In genomic region chr16:797120-797420, GRCh38 we compare ENCODE assay signal across 22 cellular contexts. TPM values are rescaled to one million over a fixed set of nuclear protein-coding genes. Genes with fewer than 3 reads are reported as not detected.
DNase-seq lines count a peak whose midpoint lies in the region; ATAC-seq and TF ChIP-seq lines count a peak whose summit lies in the region.
"Had no signal": no experiment of that assay in that cellular context is flagged by ENCODE, and none has a peak within 500 bp of the region (broad histone marks: within the 10 kb centered on the region; RNA-seq: fewer than 3 reads in every experiment).

No MANE protein-coding gene starts in this region.

- intact Hi-C loops in HCT116 (cut with micrococcal nuclease) (no loop called here), lower leg skin (cut with DNase I; ENCODE audit: low total_unique reads) (no loop called here)
- intact Hi-C loops in naive thymus-derived CD4-positive, alpha-beta T cell (cut with micrococcal nuclease): no loop called here

- no peak overlapping the region for H3K9ac ChIP-seq in HCT116 (ENCODE audit: low read length)

- H3K27me3 Mint-ChIP-seq in activated CD4-positive, alpha-beta memory T cell treated with anti-CD3 and anti-CD28 coated beads, Interleukin-2, amount 10 ng/mL, durations not matched to agents 7 days and 5 days: peaks cover 5% of the 10 kb centered on the region
- H3K27me3 Mint-ChIP-seq in naive thymus-derived CD4-positive, alpha-beta T cell: peaks cover 0 to 8% (median 2%) of the 10 kb centered on the region in 5 donors
- peaks cover 43% of the 10 kb centered on the region for H3K27me3 Mint-ChIP-seq in mesothelial cell of epicardium (ENCODE audit: low read depth)
- H3K27me3 Mint-ChIP-seq: activated naive CD8-positive, alpha-beta T cell had no signal

- peaks cover 1% of the 10 kb centered on the region for H3K4me1 Mint-ChIP-seq in activated CD4-positive, alpha-beta memory T cell treated with anti-CD3 and anti-CD28 coated beads, Interleukin-2, amount 10 ng/mL, durations not matched to agents 7 days and 5 days
- peaks cover 0 to 3% (median 0%) of the 10 kb centered on the region in 7 donors for H3K4me1 Mint-ChIP-seq in naive thymus-derived CD4-positive, alpha-beta T cell
- no peaks in the 10 kb centered on the region for H3K4me1 Mint-ChIP-seq in mesothelial cell of epicardium
- H3K4me1 Mint-ChIP-seq: naive B cell had no signal

- no peak for TF ChIP-seq POLR2A in HCT116 (IDR thresholded peaks at IDR 0.05; ENCODE audit: borderline replicate concordance, extremely low read depth, insufficient read depth, insufficient read length)
- no peak for TF ChIP-seq POLR2A in lower leg skin (IDR thresholded peaks at IDR 0.05)

- TF ChIP-seq RAD21 in HCT116 (IDR thresholded peaks at IDR 0.05; ENCODE audit: low read depth): no peak

- no peaks in the 10 kb centered on the region for H3K9me3 Mint-ChIP-seq in activated CD4-positive, alpha-beta memory T cell treated with anti-CD3 and anti-CD28 coated beads, Interleukin-2, amount 10 ng/mL, durations not matched to agents 7 days and 5 days
- H3K9me3 Mint-ChIP-seq in naive thymus-derived CD4-positive, alpha-beta T cell: peaks cover 0 to 2% (median 0%) of the 10 kb centered on the region in 11 donors
- no peaks in the 10 kb centered on the region for H3K9me3 Mint-ChIP-seq in mesothelial cell of epicardium

- no peaks in the 10 kb centered on the region for H4K20me1 ChIP-seq in HCT116 (ENCODE audit: insufficient read depth)

- CTCF ChIA-PET in HCT116 (lab: Charles Lee): no interaction called here
- CTCF ChIA-PET in activated CD4-positive, alpha-beta memory T cell treated with anti-CD3 and anti-CD28 coated beads, Interleukin-2, amount 10 ng/mL, durations not matched to agents 7 days and 5 days (lab: Charles Lee): no interaction called here
- CTCF ChIA-PET in naive thymus-derived CD4-positive, alpha-beta T cell (lab: Charles Lee): no interaction called here

- H3K36me3 Mint-ChIP-seq in activated CD4-positive, alpha-beta memory T cell treated with anti-CD3 and anti-CD28 coated beads, Interleukin-2, amount 10 ng/mL, durations not matched to agents 7 days and 5 days (ENCODE audit: low read depth): peaks cover 2% of the 10 kb centered on the region
- peaks cover 0 to 6% (median 0%) of the 10 kb centered on the region in 5 donors for H3K36me3 Mint-ChIP-seq in naive thymus-derived CD4-positive, alpha-beta T cell
- peaks cover 12% of the 10 kb centered on the region for H3K36me3 Mint-ChIP-seq in mesothelial cell of epicardium
- H3K36me3 Mint-ChIP-seq: activated naive CD8-positive, alpha-beta T cell had no signal

- H3K27ac ChIP-seq in HCT116 (ENCODE audit: low read depth, low read length): no peak overlapping the region; the same call in 1 of the 2 replicates
- no peak overlapping the region for H3K27ac ChIP-seq in naive thymus-derived CD4-positive, alpha-beta T cell (ENCODE audit: low read depth, low read length)
- H3K27ac ChIP-seq: left ventricle myocardium inferior, thoracic aorta had no signal

- H3K4me1 ChIP-seq in HCT116 (ENCODE audit: control insufficient read depth in 1 of 2, insufficient read depth in 2 of 2, low read length in 2 of 2): peaks cover 17 to 52% of the 10 kb centered on the region in 2 experiments
- no peaks in the 10 kb centered on the region for H3K4me1 ChIP-seq in naive thymus-derived CD4-positive, alpha-beta T cell (ENCODE audit: control insufficient read depth in 2 of 2, insufficient read depth in 2 of 2, low read length in 2 of 2)
- H3K4me1 ChIP-seq: left ventricle myocardium inferior had no signal

- no peak for TF ChIP-seq CTCF in HCT116 (IDR thresholded peaks at IDR 0.05 in 2 of 3, conservative IDR thresholded peaks at IDR 0.05 in 1 of 3; ENCODE audit: borderline replicate concordance in 1 of 3, insufficient read depth in 1 of 3, low read depth in 2 of 3, low read length in 2 of 3)
- TF ChIP-seq CTCF in lower leg skin (IDR thresholded peaks at IDR 0.05): no peak
- TF ChIP-seq CTCF in mesothelial cell of epicardium (IDR thresholded peaks at IDR 0.05; ENCODE audit: unreplicated experiment): no peak

- 95 to 100% methylated on average over 2 of the region's 2 CpGs for WGBS in lower leg skin, 2 donors

- BruUV-seq in HCT116 (replicated peaks; lab: Mats Ljungman, UMichigan): no TSS peak

- peak overlapping the region; percentile 68; the same call in 1 of the 2 replicates for H3K4me2 ChIP-seq in HCT116 (ENCODE audit: low read length)

- no peaks in the 10 kb centered on the region for H3K27me3 ChIP-seq in HCT116 (ENCODE audit: insufficient read depth, low read length)
- H3K27me3 ChIP-seq in naive thymus-derived CD4-positive, alpha-beta T cell (ENCODE audit: control insufficient read depth in 2 of 2, insufficient read depth in 2 of 2, low read length in 2 of 2): no peaks in the 10 kb centered on the region

- no peaks in the 10 kb centered on the region for H3K9me3 ChIP-seq in HCT116 (ENCODE audit: control insufficient read depth in 1 of 2, insufficient read depth in 1 of 2, low read depth in 1 of 2, low read length in 2 of 2)
- H3K9me3 ChIP-seq in naive thymus-derived CD4-positive, alpha-beta T cell (ENCODE audit: control insufficient read depth in 2 of 3, low read length in 3 of 3): no peaks in the 10 kb centered on the region
- H3K9me3 ChIP-seq: left ventricle myocardium inferior, thoracic aorta had no signal

- peak; percentile 64 for ATAC-seq in HCT116
- peak; percentile 28 for ATAC-seq in naive thymus-derived CD4-positive, alpha-beta T cell
- ATAC-seq in GM21390 (IDR thresholded peaks at IDR 0.05; ENCODE audit: unreplicated experiment): no peak

- H3K27ac Mint-ChIP-seq in activated CD4-positive, alpha-beta memory T cell treated with anti-CD3 and anti-CD28 coated beads, Interleukin-2, amount 10 ng/mL, durations not matched to agents 7 days and 5 days: no peak overlapping the region
- H3K27ac Mint-ChIP-seq in naive thymus-derived CD4-positive, alpha-beta T cell: no peak overlapping the region
- H3K27ac Mint-ChIP-seq in mesothelial cell of epicardium: no peak overlapping the region
- H3K27ac Mint-ChIP-seq: activated naive CD8-positive, alpha-beta T cell; naive B cell; progenitor cell of endocrine pancreas had no signal

- RAD21 ChIA-PET in HCT116 (lab: Charles Lee; ENCODE audit: low non-redundant PET in 1 of 2, low total read pairs in 2 of 2, uncharacterized antibody in 2 of 2, unreplicated experiment in 2 of 2): no interaction called here

- H3K4me3 Mint-ChIP-seq in activated CD4-positive, alpha-beta memory T cell treated with anti-CD3 and anti-CD28 coated beads, Interleukin-2, amount 10 ng/mL, durations not matched to agents 7 days and 5 days: no peak overlapping the region
- no peak overlapping the region for H3K4me3 Mint-ChIP-seq in naive thymus-derived CD4-positive, alpha-beta T cell
- H3K4me3 Mint-ChIP-seq in mesothelial cell of epicardium: no peak overlapping the region
- H3K4me3 Mint-ChIP-seq: activated naive CD8-positive, alpha-beta T cell; naive B cell had no signal

- POLR2A ChIA-PET in HCT116 (lab: Charles Lee): no interaction called here
- POLR2A ChIA-PET in activated CD4-positive, alpha-beta memory T cell treated with anti-CD3 and anti-CD28 coated beads, Interleukin-2, amount 10 ng/mL, durations not matched to agents 7 days and 5 days (lab: Charles Lee): no interaction called here
- POLR2A ChIA-PET in naive thymus-derived CD4-positive, alpha-beta T cell (lab: Charles Lee): no interaction called here

- H3K36me3 ChIP-seq in HCT116 (ENCODE audit: control insufficient read depth in 1 of 2, insufficient read depth in 2 of 2, low read length in 2 of 2): no peaks in the 10 kb centered on the region; a peak in 1 of 4 replicates
- H3K36me3 ChIP-seq in naive thymus-derived CD4-positive, alpha-beta T cell (ENCODE audit: control insufficient read depth in 2 of 3, insufficient read depth in 3 of 3, low read length in 3 of 3): peaks cover 0 to 6% (median 0%) of the 10 kb centered on the region in 3 experiments
- H3K36me3 ChIP-seq: left ventricle myocardium inferior, thoracic aorta had no signal

- H3K4me3 ChIP-seq in HCT116 (replicated peaks in 1 of 2; ENCODE audit: low read depth in 1 of 2, low read length in 2 of 2): no peak overlapping the region
- no peak overlapping the region for H3K4me3 ChIP-seq in naive thymus-derived CD4-positive, alpha-beta T cell (ENCODE audit: low read length)
- no peak overlapping the region for H3K4me3 ChIP-seq in lower leg skin (ENCODE audit: low read depth, poor library complexity, severe bottlenecking)
- H3K4me3 ChIP-seq: left ventricle myocardium inferior, thoracic aorta had no signal

- H3K9me2 ChIP-seq in HCT116 (ENCODE audit: insufficient read depth): no peaks in the 10 kb centered on the region

- 0 out of 2 replicates have a peak, but pooled peaks cover 2% of the 10 kb centered on the region for H3K79me2 ChIP-seq in HCT116 (ENCODE audit: insufficient read depth, low read length)

- peak; percentile 70 for DNase-seq in activated CD8-positive, alpha-beta memory T cell treated with anti-CD3 and anti-CD28 coated beads for 24 hours
- DNase-seq in activated CD8-positive, alpha-beta memory T cell treated with anti-CD3 and anti-CD28 coated beads, Interleukin-2, amount 50 U/mL, for 48 hours: no peak
- DNase-seq in HCT116 (ENCODE audit: low read depth, low spot score) (no peak), lower leg skin (ENCODE audit: low spot score in 2 of 2) (no peak), mesothelial cell of epicardium (ENCODE audit: low spot score in 2 of 2, unreplicated experiment in 2 of 2) (no peak)
- DNase-seq in activated CD4-positive, alpha-beta memory T cell treated with anti-CD3 and anti-CD28 coated beads, Interleukin-2, amount 10 ng/mL, durations not matched to agents 7 days and 5 days: peak; percentile 33
- DNase-seq in naive thymus-derived CD4-positive, alpha-beta T cell: no peak
- DNase-seq: hippocampal formation; left ventricle myocardium inferior; naive B cell; NCI-H2081; RPMI8226; stimulated activated CD4-positive, alpha-beta T cell treated with anti-CD3 and anti-CD28 coated beads, Interleukin-12 subunit alpha, Interleukin-12 subunit beta, amount 100 ng/mL, for 4 hours; T-helper 2 cell had no signal

- H2AFZ ChIP-seq in HCT116 (ENCODE audit: low read depth, low read length, poor library complexity, severe bottlenecking): no peak overlapping the region

RNA-seq across cellular contexts. Expression of gene GNG13, which starts 3.5 kb away (rescaled TPM):
- total RNA-seq in HCT116 (2021; ENCODE audit: unreplicated experiment) (not detected), lower leg skin (not detected), mesothelial cell of epicardium (not detected in 3 replicates)
- 0.85 and 1.7 TPM in 2 replicates for polyA plus RNA-seq in HCT116 (2012)
- not detected for total RNA-seq in activated CD4-positive, alpha-beta memory T cell treated with anti-CD3 and anti-CD28 coated beads, Interleukin-2, amount 10 ng/mL, durations not matched to agents 7 days and 5 days
- total RNA-seq in naive thymus-derived CD4-positive, alpha-beta T cell: not detected
- polyA plus RNA-seq in naive thymus-derived CD4-positive, alpha-beta T cell: not detected
- total RNA-seq: activated CD8-positive, alpha-beta memory T cell treated with anti-CD3 and anti-CD28 coated beads for 36 hours; bronchial epithelial cell; HT1080; left ventricle myocardium inferior; M059J; progenitor cell of endocrine pancreas; thoracic aorta had no signal

RNA-seq across cellular contexts. Expression of gene CHTF18, which starts 8.7 kb away (rescaled TPM):
- total RNA-seq in HCT116 (2021; ENCODE audit: unreplicated experiment) (145 TPM), lower leg skin (10 to 100 TPM in 3 of 4 donors, 1 to 10 TPM in 1; 4.6 to 23.4 (median 12.2) TPM), mesothelial cell of epicardium (85.6 to 89.2 TPM (median 87.5 TPM) in 3 replicates)
- polyA plus RNA-seq in HCT116 (2012): 83.7 and 86.5 TPM in 2 replicates
- total RNA-seq in activated CD4-positive, alpha-beta memory T cell treated with anti-CD3 and anti-CD28 coated beads, Interleukin-2, amount 10 ng/mL, durations not matched to agents 7 days and 5 days: 10 to 100 TPM; 77.6 to 80.0 TPM
- total RNA-seq in naive thymus-derived CD4-positive, alpha-beta T cell: 10 to 100 TPM; 32.0 to 74.8 (median 51.7) TPM
- polyA plus RNA-seq in naive thymus-derived CD4-positive, alpha-beta T cell: 1 to 10 TPM; 4.5 to 8.2 TPM

RNA-seq across cellular contexts. Expression of gene RPUSD1, which starts 8.9 kb away (rescaled TPM):
- total RNA-seq in HCT116 (2021; ENCODE audit: unreplicated experiment) (59.9 TPM), lower leg skin (10 to 100 TPM; 20.2 to 27.9 (median 25.5) TPM), mesothelial cell of epicardium (21.5 to 23.0 TPM (median 21.9 TPM) in 3 replicates)
- polyA plus RNA-seq in HCT116 (2012): 40.7 and 45.9 TPM in 2 replicates
- total RNA-seq in activated CD4-positive, alpha-beta memory T cell treated with anti-CD3 and anti-CD28 coated beads, Interleukin-2, amount 10 ng/mL, durations not matched to agents 7 days and 5 days: 10 to 100 TPM; 22.2 to 22.3 TPM
- 10 to 100 TPM; 16.3 to 34.3 (median 30.3) TPM for total RNA-seq in naive thymus-derived CD4-positive, alpha-beta T cell
- polyA plus RNA-seq in naive thymus-derived CD4-positive, alpha-beta T cell: 10 to 100 TPM; 21.2 to 42.9 TPM

RNA-seq across cellular contexts. Expression of gene MSLN, which starts 36.5 kb away (rescaled TPM):
- total RNA-seq in HCT116 (2021; ENCODE audit: unreplicated experiment): 40.9 TPM
- polyA plus RNA-seq in HCT116 (2012): 76.1 and 104 TPM in 2 replicates
- total RNA-seq in activated CD4-positive, alpha-beta memory T cell treated with anti-CD3 and anti-CD28 coated beads, Interleukin-2, amount 10 ng/mL, durations not matched to agents 7 days and 5 days: not detected
- under 1 TPM in 1 of 5 experiments, not detected in 4; 0.64 TPM for total RNA-seq in naive thymus-derived CD4-positive, alpha-beta T cell
- polyA plus RNA-seq in naive thymus-derived CD4-positive, alpha-beta T cell: not detected
- total RNA-seq in lower leg skin: 1 to 10 TPM in 3 of 4 donors, not detected in 1; 1.1 to 4.3 (median 4.0) TPM
- total RNA-seq in mesothelial cell of epicardium: 5.0 to 5.8 TPM (median 5.7 TPM) in 3 replicates
- total RNA-seq: activated CD8-positive, alpha-beta memory T cell treated with anti-CD3 and anti-CD28 coated beads for 36 hours; HT1080 had no signal

RNA-seq across cellular contexts. Expression of gene CIAO3, which starts 56.3 kb away (rescaled TPM):
- total RNA-seq in HCT116 (2021; ENCODE audit: unreplicated experiment) (32.8 TPM), lower leg skin (10 to 100 TPM; 34.7 to 75.8 (median 42.2) TPM), mesothelial cell of epicardium (39.9 to 46.0 TPM (median 45.1 TPM) in 3 replicates)
- 17.5 and 18.0 TPM in 2 replicates for polyA plus RNA-seq in HCT116 (2012)
- 10 to 100 TPM; 34.0 to 34.8 TPM for total RNA-seq in activated CD4-positive, alpha-beta memory T cell treated with anti-CD3 and anti-CD28 coated beads, Interleukin-2, amount 10 ng/mL, durations not matched to agents 7 days and 5 days
- total RNA-seq in naive thymus-derived CD4-positive, alpha-beta T cell: 10 to 100 TPM; 39.0 to 55.5 (median 46.1) TPM
- polyA plus RNA-seq in naive thymus-derived CD4-positive, alpha-beta T cell: 10 to 100 TPM; 13.9 to 34.9 TPM

Comparison
In these comparisons a context has a peak if more than half of its experiments do, and no peak if none do; other contexts are left out.
1. DNase-seq: peak in activated CD8-positive, alpha-beta memory T cell treated with anti-CD3 and anti-CD28 coated beads for 24 hours (single experiment) and activated CD4-positive, alpha-beta memory T cell treated with anti-CD3 and anti-CD28 coated beads, Interleukin-2, amount 10 ng/mL, durations not matched to agents 7 days and 5 days (single experiment); none in activated CD8-positive, alpha-beta memory T cell treated with anti-CD3 and anti-CD28 coated beads, Interleukin-2, amount 50 U/mL, for 48 hours (single experiment), HCT116 (single experiment), naive thymus-derived CD4-positive, alpha-beta T cell (0 of 9), lower leg skin (0 of 2) and mesothelial cell of epicardium (0 of 2).